In the genomic region with DNA sequence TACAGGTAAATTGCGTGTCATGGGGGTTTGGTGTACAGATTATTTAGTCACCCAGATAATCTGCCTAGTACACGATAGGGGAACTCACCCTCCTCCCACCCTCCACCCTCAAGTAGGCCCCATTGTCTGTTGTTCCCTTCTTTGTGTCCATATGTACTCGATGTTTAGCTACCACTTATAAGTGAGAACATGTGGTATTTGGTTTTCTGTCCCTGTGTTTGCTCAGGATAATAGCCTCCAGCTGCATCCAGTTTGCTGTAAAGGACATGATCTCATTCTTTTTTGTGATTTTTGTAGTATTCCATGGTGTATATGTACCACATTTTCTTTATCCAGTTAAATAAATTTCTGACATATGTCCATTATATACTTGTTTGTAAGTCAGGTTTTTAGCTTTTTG, we compare ENCODE assay signal across 1 cellular context.
TF ChIP-seq lines count a peak whose summit lies in the region.
"Not testable (repeated sequence)": the region's sequence is repeated elsewhere in the genome, so short reads cannot be mapped to it uniquely, and the experiment has no call there.

No MANE protein-coding gene starts in this region.

TF ChIP-seq in HepG2, 621 proteins besides CTCF, POLR2A, EP300 and RAD21:
- peak; percentile 57; the same call in 1 of the 2 replicates for TF ChIP-seq SOX13 (IDR thresholded peaks at IDR 0.05)
- peak in 1 of 2 experiments; percentile 95; a peak in 2 of 4 replicates for TF ChIP-seq SOX13 (CRISPR knock-in tag; conservative IDR thresholded peaks at IDR 0.05 in 1 of 2, IDR thresholded peaks at IDR 0.05 in 1 of 2)
- not testable (repeated sequence) for TF ChIP-seq FOXP1, SOX6, FOXA1 (IDR thresholded peaks at IDR 0.05)
- TF ChIP-seq FOXP1 (CRISPR knock-in tag; IDR thresholded peaks at IDR 0.05), result peak; percentile 70; the same call in 1 of the 2 replicates
- 0 out of 2 replicates have a peak, but pooled peaks have one; percentile 21 for TF ChIP-seq GATAD2A (CRISPR knock-in tag; IDR thresholded peaks at IDR 0.05)
- TF ChIP-seq SAP130 (CRISPR knock-in tag; IDR thresholded peaks at IDR 0.05; ENCODE audit: low read depth), result peak; percentile 22; the same call in 1 of the 2 replicates
- TF ChIP-seq SOX5 (CRISPR knock-in tag; IDR thresholded peaks at IDR 0.05; ENCODE audit: borderline replicate concordance), result peak; percentile 92
- TF ChIP-seq ZNF7 (CRISPR knock-in tag; IDR thresholded peaks at IDR 0.05), result 0 out of 2 replicates have a peak, but pooled peaks have one; percentile 33
- TF ChIP-seq SOX6 (CRISPR knock-in tag; IDR thresholded peaks at IDR 0.05), result peak; percentile 76
- TF ChIP-seq FOXA3 (CRISPR knock-in tag; IDR thresholded peaks at IDR 0.05), result peak; percentile 35; the same call in 1 of the 2 replicates
- peak; percentile 66 for TF ChIP-seq ZNF331 (CRISPR knock-in tag; IDR thresholded peaks at IDR 0.05)
- TF ChIP-seq FOXA1 (CRISPR knock-in tag; IDR thresholded peaks at IDR 0.05), result peak; percentile 62
- TF ChIP-seq, protein P1, sequence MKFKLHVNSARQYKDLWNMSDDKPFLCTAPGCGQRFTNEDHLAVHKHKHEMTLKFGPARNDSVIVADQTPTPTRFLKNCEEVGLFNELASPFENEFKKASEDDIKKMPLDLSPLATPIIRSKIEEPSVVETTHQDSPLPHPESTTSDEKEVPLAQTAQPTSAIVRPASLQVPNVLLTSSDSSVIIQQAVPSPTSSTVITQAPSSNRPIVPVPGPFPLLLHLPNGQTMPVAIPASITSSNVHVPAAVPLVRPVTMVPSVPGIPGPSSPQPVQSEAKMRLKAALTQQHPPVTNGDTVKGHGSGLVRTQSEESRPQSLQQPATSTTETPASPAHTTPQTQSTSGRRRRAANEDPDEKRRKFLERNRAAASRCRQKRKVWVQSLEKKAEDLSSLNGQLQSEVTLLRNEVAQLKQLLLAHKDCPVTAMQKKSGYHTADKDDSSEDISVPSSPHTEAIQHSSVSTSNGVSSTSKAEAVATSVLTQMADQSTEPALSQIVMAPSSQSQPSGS (CRISPR knock-in tag; IDR thresholded peaks at IDR 0.05), result peak; percentile 22; the same call in 1 of the 2 replicates
- TF ChIP-seq, protein P2, sequence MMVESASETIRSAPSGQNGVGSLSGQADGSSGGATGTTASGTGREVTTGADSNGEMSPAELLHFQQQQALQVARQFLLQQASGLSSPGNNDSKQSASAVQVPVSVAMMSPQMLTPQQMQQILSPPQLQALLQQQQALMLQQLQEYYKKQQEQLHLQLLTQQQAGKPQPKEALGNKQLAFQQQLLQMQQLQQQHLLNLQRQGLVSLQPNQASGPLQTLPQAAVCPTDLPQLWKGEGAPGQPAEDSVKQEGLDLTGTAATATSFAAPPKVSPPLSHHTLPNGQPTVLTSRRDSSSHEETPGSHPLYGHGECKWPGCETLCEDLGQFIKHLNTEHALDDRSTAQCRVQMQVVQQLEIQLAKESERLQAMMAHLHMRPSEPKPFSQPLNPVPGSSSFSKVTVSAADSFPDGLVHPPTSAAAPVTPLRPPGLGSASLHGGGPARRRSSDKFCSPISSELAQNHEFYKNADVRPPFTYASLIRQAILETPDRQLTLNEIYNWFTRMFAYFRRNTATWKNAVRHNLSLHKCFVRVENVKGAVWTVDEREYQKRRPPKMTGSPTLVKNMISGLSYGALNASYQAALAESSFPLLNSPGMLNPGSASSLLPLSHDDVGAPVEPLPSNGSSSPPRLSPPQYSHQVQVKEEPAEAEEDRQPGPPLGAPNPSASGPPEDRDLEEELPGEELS (CRISPR knock-in tag; IDR thresholded peaks at IDR 0.05), result peak; percentile 44; the same call in 1 of the 2 replicates
- TF ChIP-seq, protein P3, sequence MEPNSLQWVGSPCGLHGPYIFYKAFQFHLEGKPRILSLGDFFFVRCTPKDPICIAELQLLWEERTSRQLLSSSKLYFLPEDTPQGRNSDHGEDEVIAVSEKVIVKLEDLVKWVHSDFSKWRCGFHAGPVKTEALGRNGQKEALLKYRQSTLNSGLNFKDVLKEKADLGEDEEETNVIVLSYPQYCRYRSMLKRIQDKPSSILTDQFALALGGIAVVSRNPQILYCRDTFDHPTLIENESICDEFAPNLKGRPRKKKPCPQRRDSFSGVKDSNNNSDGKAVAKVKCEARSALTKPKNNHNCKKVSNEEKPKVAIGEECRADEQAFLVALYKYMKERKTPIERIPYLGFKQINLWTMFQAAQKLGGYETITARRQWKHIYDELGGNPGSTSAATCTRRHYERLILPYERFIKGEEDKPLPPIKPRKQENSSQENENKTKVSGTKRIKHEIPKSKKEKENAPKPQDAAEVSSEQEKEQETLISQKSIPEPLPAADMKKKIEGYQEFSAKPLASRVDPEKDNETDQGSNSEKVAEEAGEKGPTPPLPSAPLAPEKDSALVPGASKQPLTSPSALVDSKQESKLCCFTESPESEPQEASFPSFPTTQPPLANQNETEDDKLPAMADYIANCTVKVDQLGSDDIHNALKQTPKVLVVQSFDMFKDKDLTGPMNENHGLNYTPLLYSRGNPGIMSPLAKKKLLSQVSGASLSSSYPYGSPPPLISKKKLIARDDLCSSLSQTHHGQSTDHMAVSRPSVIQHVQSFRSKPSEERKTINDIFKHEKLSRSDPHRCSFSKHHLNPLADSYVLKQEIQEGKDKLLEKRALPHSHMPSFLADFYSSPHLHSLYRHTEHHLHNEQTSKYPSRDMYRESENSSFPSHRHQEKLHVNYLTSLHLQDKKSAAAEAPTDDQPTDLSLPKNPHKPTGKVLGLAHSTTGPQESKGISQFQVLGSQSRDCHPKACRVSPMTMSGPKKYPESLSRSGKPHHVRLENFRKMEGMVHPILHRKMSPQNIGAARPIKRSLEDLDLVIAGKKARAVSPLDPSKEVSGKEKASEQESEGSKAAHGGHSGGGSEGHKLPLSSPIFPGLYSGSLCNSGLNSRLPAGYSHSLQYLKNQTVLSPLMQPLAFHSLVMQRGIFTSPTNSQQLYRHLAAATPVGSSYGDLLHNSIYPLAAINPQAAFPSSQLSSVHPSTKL (CRISPR knock-in tag; IDR thresholded peaks at IDR 0.05), result peak; percentile 41
- TF ChIP-seq, protein P4, sequence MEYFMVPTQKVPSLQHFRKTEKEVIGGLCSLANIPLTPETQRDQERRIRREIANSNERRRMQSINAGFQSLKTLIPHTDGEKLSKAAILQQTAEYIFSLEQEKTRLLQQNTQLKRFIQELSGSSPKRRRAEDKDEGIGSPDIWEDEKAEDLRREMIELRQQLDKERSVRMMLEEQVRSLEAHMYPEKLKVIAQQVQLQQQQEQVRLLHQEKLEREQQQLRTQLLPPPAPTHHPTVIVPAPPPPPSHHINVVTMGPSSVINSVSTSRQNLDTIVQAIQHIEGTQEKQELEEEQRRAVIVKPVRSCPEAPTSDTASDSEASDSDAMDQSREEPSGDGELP (IDR thresholded peaks at IDR 0.05; ENCODE audit: borderline replicate concordance, low read depth), result peak; percentile 61; the same call in 1 of the 2 replicates
- 0 out of 2 replicates have a peak, but pooled peaks have one; percentile 11 for TF ChIP-seq NCOA2 (CRISPR knock-in tag; IDR thresholded peaks at IDR 0.05)
- TF ChIP-seq, protein P5, sequence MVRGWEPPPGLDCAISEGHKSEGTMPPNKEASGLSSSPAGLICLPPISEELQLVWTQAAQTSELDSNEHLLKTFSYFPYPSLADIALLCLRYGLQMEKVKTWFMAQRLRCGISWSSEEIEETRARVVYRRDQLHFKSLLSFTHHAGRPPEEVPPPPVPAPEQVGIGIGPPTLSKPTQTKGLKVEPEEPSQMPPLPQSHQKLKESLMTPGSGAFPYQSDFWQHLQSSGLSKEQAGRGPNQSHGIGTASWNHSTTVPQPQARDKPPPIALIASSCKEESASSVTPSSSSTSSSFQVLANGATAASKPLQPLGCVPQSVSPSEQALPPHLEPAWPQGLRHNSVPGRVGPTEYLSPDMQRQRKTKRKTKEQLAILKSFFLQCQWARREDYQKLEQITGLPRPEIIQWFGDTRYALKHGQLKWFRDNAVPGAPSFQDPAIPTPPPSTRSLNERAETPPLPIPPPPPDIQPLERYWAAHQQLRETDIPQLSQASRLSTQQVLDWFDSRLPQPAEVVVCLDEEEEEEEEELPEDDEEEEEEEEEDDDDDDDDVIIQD (CRISPR knock-in tag; IDR thresholded peaks at IDR 0.05; ENCODE audit: low read depth), result 0 out of 2 replicates have a peak, but pooled peaks have one; percentile 19
- TF ChIP-seq, protein P6, sequence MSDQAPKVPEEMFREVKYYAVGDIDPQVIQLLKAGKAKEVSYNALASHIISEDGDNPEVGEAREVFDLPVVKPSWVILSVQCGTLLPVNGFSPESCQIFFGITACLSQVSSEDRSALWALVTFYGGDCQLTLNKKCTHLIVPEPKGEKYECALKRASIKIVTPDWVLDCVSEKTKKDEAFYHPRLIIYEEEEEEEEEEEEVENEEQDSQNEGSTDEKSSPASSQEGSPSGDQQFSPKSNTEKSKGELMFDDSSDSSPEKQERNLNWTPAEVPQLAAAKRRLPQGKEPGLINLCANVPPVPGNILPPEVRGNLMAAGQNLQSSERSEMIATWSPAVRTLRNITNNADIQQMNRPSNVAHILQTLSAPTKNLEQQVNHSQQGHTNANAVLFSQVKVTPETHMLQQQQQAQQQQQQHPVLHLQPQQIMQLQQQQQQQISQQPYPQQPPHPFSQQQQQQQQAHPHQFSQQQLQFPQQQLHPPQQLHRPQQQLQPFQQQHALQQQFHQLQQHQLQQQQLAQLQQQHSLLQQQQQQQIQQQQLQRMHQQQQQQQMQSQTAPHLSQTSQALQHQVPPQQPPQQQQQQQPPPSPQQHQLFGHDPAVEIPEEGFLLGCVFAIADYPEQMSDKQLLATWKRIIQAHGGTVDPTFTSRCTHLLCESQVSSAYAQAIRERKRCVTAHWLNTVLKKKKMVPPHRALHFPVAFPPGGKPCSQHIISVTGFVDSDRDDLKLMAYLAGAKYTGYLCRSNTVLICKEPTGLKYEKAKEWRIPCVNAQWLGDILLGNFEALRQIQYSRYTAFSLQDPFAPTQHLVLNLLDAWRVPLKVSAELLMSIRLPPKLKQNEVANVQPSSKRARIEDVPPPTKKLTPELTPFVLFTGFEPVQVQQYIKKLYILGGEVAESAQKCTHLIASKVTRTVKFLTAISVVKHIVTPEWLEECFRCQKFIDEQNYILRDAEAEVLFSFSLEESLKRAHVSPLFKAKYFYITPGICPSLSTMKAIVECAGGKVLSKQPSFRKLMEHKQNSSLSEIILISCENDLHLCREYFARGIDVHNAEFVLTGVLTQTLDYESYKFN (CRISPR knock-in tag; conservative IDR thresholded peaks at IDR 0.05), result peak; percentile 35; the same call in 1 of the 2 replicates
TF ChIP-seq in HepG2: peak in this region for 17; not testable (repeated sequence) for 604.
